In genomic region chr13:48504606-48505369, GRCh38 we compare ENCODE assay signal across 10 cellular contexts. TPM values are rescaled to one million over a fixed set of nuclear protein-coding genes. Genes with fewer than 3 reads are reported as not detected.
DNase-seq lines count a peak whose midpoint lies in the region; ATAC-seq, FAIRE-seq and TF ChIP-seq lines count a peak whose summit lies in the region.
"Had no signal": no experiment of that assay in that cellular context is flagged by ENCODE, and none has a peak within 500 bp of the region (broad histone marks: within the 10 kb centered on the region; RNA-seq: fewer than 3 reads in every experiment).

No MANE protein-coding gene starts in this region.

- no peaks in the 10 kb centered on the region for H3K9me3 Mint-ChIP-seq in neural crest cell

- H3K4me3 Mint-ChIP-seq in neural crest cell = no peak overlapping the region

- no peak overlapping the region for H3K4me3 ChIP-seq in Karpas-422 (ENCODE audit: low read length)
- H3K4me3 ChIP-seq in bronchial epithelial cell (ENCODE audit: low read depth, low read length) = no peak overlapping the region
- H3K4me3 ChIP-seq in WERI-Rb-1 (ENCODE audit: low read depth, low read length) = no peak overlapping the region

- peak; percentile 4 for TF ChIP-seq CTCF in bronchial epithelial cell (IDR thresholded peaks at IDR 0.05; ENCODE audit: insufficient read depth, low read length, severe bottlenecking)
- TF ChIP-seq CTCF in neural crest cell (conservative IDR thresholded peaks at IDR 0.05) = no peak
- TF ChIP-seq CTCF in WERI-Rb-1 (IDR thresholded peaks at IDR 0.05; ENCODE audit: low read depth, low read length) = no peak
- no peak for TF ChIP-seq CTCF in GM13977 (IDR thresholded peaks at IDR 0.05; ENCODE audit: extremely low read depth, insufficient read depth, missing control alignments)

- DNase-seq in ELF-1 (ENCODE audit: low read depth, low spot score) (peak; percentile 8), Karpas-422 (peak; percentile 44), bronchial epithelial cell (ENCODE audit: low read depth) (peak; percentile 73), neural crest cell (ENCODE audit: low read depth, low spot score) (no peak), WERI-Rb-1 (no peak), AML-193 (lab: John Stamatoyannopoulos, UW) (no peak), GM13977 (ENCODE audit: low spot score) (no peak)
- DNase-seq: brain microvascular endothelial cell had no signal

- in situ Hi-C loops in GM13977 (cut with MboI; ENCODE audit: low pct_unique_long_range_greater_than_20kb, low sequenced_read_pairs, unreplicated experiment) = no loop called here

- H4K20me1 ChIP-seq in Karpas-422 (ENCODE audit: insufficient read depth, low read depth, low read length) = no peaks in the 10 kb centered on the region

- no peaks in the 10 kb centered on the region for H3K27me3 ChIP-seq in Karpas-422 (ENCODE audit: low read length)
- no peaks in the 10 kb centered on the region for H3K27me3 ChIP-seq in bronchial epithelial cell (ENCODE audit: control insufficient read depth, insufficient read depth, low read length)
- no peaks in the 10 kb centered on the region for H3K27me3 ChIP-seq in WERI-Rb-1 (ENCODE audit: insufficient read depth, low read depth, severe bottlenecking)
- H3K27me3 ChIP-seq: brain microvascular endothelial cell had no signal

- ATAC-seq in HG03571 (IDR thresholded peaks at IDR 0.05; ENCODE audit: unreplicated experiment) = no peak

- H3K27ac Mint-ChIP-seq in neural crest cell (ENCODE audit: unreplicated experiment) = peak overlapping the region; percentile 97

- H3K4me1 ChIP-seq in Karpas-422 (ENCODE audit: low read length) = peaks cover 48% of the 10 kb centered on the region

- peaks cover 24% of the 10 kb centered on the region for H3K36me3 Mint-ChIP-seq in neural crest cell (ENCODE audit: low read depth)

- H3K4me1 Mint-ChIP-seq in neural crest cell = peaks cover 19% of the 10 kb centered on the region

- peak overlapping the region; percentile 22; the same call in 1 of the 2 replicates for H2AFZ ChIP-seq in Karpas-422 (ENCODE audit: low read length)

- H3K79me2 ChIP-seq in Karpas-422 (ENCODE audit: low read length) = no peaks in the 10 kb centered on the region

- FAIRE-seq in bronchial epithelial cell (lab: Jason Lieb, UNC) = no peak
- FAIRE-seq: islet of Langerhans had no signal

- peak overlapping the region; percentile 24 for H3K4me2 ChIP-seq in Karpas-422 (ENCODE audit: low read depth, low read length, poor library complexity, severe bottlenecking)

- peak overlapping the region; percentile 50; the same call in 1 of the 2 replicates for H3K9ac ChIP-seq in Karpas-422 (ENCODE audit: low read length)

- H3K9me3 ChIP-seq in Karpas-422 (ENCODE audit: low read length) (no peaks in the 10 kb centered on the region), WERI-Rb-1 (ENCODE audit: severe bottlenecking) (no peaks in the 10 kb centered on the region)

- no peaks in the 10 kb centered on the region for H3K9me2 ChIP-seq in Karpas-422 (replicated peaks; ENCODE audit: insufficient read depth, low read length)

- no peaks in the 10 kb centered on the region for H3K27me3 Mint-ChIP-seq in neural crest cell (ENCODE audit: low read depth)

- H3K36me3 ChIP-seq in Karpas-422 (ENCODE audit: insufficient read depth, low read length) = no peaks in the 10 kb centered on the region
- no peaks in the 10 kb centered on the region for H3K36me3 ChIP-seq in bronchial epithelial cell (ENCODE audit: control insufficient read depth, insufficient read depth, low read length)
- H3K36me3 ChIP-seq in WERI-Rb-1 = no peaks in the 10 kb centered on the region
- H3K36me3 ChIP-seq: brain microvascular endothelial cell had no signal

- H3K27ac ChIP-seq in Karpas-422 (ENCODE audit: low read length) (peak overlapping the region; percentile 78), WERI-Rb-1 (no peak overlapping the region)
- H3K27ac ChIP-seq: brain microvascular endothelial cell had no signal

RNA-seq across cellular contexts. Expression of gene RCBTB2, which starts 28.1 kb away (rescaled TPM):
- total RNA-seq in Karpas-422 (2014; rRNA removed; shearing (Covaris generic); ENCODE audit: low replicate concordance) = 20.2 and 25.6 TPM in 2 replicates
- total RNA-seq in bronchial epithelial cell = 1.8 and 4.7 TPM in 2 replicates
- total RNA-seq in neural crest cell = 25.2 and 26.3 TPM in 2 replicates

Comparison
In these comparisons a context has a peak if more than half of its experiments do, and no peak if none do; other contexts are left out.
1. DNase-seq: peak in ELF-1 (single experiment), Karpas-422 (single experiment) and bronchial epithelial cell (single experiment); none in neural crest cell (single experiment), WERI-Rb-1 (single experiment), AML-193 (0 of 2) and GM13977 (single experiment).